In the genomic region with DNA sequence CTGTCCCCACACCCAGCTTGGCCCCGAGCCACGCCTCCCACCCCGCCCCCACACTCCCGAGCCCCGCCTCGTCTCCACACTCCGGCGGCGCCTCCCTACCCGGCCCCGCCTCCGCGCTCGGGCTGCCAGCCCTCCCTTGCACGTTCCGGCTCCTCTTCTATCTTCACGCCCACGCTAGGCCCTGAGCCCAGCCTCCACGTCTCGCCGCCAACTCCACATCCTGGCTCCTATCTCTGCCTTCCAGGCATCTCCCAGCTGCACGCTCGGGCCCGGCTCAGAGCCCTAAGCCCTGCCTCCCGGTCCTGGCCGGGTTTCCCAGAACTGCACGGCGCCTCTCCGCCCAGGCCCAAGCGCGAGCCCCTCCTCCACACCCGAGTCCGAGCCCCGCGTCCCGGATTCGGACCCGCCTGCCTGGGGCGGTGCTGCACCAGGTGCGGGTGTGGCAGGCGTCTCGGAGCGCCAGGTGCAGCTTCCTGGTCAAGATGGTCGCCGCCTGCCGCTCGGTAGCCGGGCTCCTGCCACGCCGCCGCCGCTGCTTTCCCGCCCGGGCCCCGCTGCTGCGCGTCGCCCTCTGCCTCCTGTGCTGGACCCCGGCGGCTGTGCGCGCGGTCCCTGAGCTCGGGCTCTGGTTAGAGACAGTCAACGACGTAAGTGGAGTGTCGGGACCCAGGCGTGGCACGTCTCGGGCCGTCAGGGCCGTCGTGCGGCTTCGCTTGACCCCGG, we compare ENCODE assay signal across 8 cellular contexts. TPM values are rescaled to one million over a fixed set of nuclear protein-coding genes. Genes with fewer than 3 reads are reported as not detected.
DNase-seq lines count a peak whose midpoint lies in the region; ATAC-seq and TF ChIP-seq lines count a peak whose summit lies in the region.

A gene with protein sequence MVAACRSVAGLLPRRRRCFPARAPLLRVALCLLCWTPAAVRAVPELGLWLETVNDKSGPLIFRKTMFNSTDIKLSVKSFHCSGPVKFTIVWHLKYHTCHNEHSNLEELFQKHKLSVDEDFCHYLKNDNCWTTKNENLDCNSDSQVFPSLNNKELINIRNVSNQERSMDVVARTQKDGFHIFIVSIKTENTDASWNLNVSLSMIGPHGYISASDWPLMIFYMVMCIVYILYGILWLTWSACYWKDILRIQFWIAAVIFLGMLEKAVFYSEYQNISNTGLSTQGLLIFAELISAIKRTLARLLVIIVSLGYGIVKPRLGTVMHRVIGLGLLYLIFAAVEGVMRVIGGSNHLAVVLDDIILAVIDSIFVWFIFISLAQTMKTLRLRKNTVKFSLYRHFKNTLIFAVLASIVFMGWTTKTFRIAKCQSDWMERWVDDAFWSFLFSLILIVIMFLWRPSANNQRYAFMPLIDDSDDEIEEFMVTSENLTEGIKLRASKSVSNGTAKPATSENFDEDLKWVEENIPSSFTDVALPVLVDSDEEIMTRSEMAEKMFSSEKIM (plus strand): TSS at position 160 of the 723 bp plus-strand sequence. CDS start 323 bp downstream, at position 483.

- H3K79me2 ChIP-seq in GM23338 (replicated peaks; ENCODE audit: insufficient read depth), result peaks cover 4% of the 10 kb centered on the region; the same call in 1 of the 2 replicates

- H3K36me3 ChIP-seq in GM23338 (ENCODE audit: insufficient read depth), result no peaks in the 10 kb centered on the region
- peaks cover 0 to 10% (median 6%) of the 10 kb centered on the region in 4 donors for H3K36me3 ChIP-seq in stomach

- peaks cover 22% of the 10 kb centered on the region for H3K4me1 Mint-ChIP-seq in GM23338
- peaks cover 26% of the 10 kb centered on the region for H3K4me1 Mint-ChIP-seq in activated T-helper 17 cell treated with anti-CD3 and anti-CD28 coated beads, Interleukin-2, amount 50 U/mL, for 72 hours
- H3K4me1 Mint-ChIP-seq in nephron, result peaks cover 26% of the 10 kb centered on the region

- H3K4me1 ChIP-seq in GM23338 (ENCODE audit: insufficient read depth) (peaks cover 15% of the 10 kb centered on the region), stomach (peaks cover 19 to 51% (median 28%) of the 10 kb centered on the region in 4 donors)

- peak within 1 kb of the TSS; percentile 87; the same call in 1 of the 2 replicates for H3K27ac ChIP-seq in GM23338 (ENCODE audit: low read depth)
- H3K27ac ChIP-seq in stomach, result peak within 1 kb of the TSS; percentile 97 to 100 (median 99)

- no peaks in the 10 kb centered on the region; the same call in none of the 2 replicates for H4K20me1 ChIP-seq in GM23338 (replicated peaks; ENCODE audit: insufficient read depth)

- H3K36me3 Mint-ChIP-seq in GM23338 (ENCODE audit: low read depth), result no peaks in the 10 kb centered on the region
- peaks cover 32% of the 10 kb centered on the region for H3K36me3 Mint-ChIP-seq in activated T-helper 17 cell treated with anti-CD3 and anti-CD28 coated beads, Interleukin-2, amount 50 U/mL, for 72 hours (ENCODE audit: low read depth)
- peaks cover 20% of the 10 kb centered on the region for H3K36me3 Mint-ChIP-seq in nephron (ENCODE audit: low read depth)

- H3K4me3 Mint-ChIP-seq in GM23338 (peak within 1 kb of the TSS; percentile 88), nephron (peak within 1 kb of the TSS; percentile 92 to 95 (median 93))
- H3K4me3 Mint-ChIP-seq in activated T-helper 17 cell treated with anti-CD3 and anti-CD28 coated beads, Interleukin-2, amount 50 U/mL, for 72 hours, result peak within 1 kb of the TSS; percentile 93

- H3F3A ChIP-seq in GM23338 (replicated peaks; ENCODE audit: low read depth), result peaks cover 3% of the 10 kb centered on the region

- peak within 1 kb of the TSS; percentile 98 for H3K4me2 ChIP-seq in GM23338

- 0 to 1% (median 0%) methylated on average over 30 to 76 of the region's 76 CpGs for WGBS in stomach, 5 donors

- H3K27ac Mint-ChIP-seq in GM23338 (peak within 1 kb of the TSS; percentile 91), nephron (peak within 1 kb of the TSS; percentile 93 to 97 (median 94))
- peak within 1 kb of the TSS; percentile 93 for H3K27ac Mint-ChIP-seq in activated T-helper 17 cell treated with anti-CD3 and anti-CD28 coated beads, Interleukin-2, amount 50 U/mL, for 72 hours

- intact Hi-C loops in stomach (cut with DNase I; ENCODE audit: low total_unique reads), result no loop called here

- no peak for TF ChIP-seq EP300 in stomach (IDR thresholded peaks at IDR 0.05)

- no peaks in the 10 kb centered on the region for H3K9me3 ChIP-seq in stomach

- H3K9me3 Mint-ChIP-seq in GM23338, result peaks cover under 1% of the 10 kb centered on the region; the same call in 1 of the 3 replicates
- H3K9me3 Mint-ChIP-seq in activated T-helper 17 cell treated with anti-CD3 and anti-CD28 coated beads, Interleukin-2, amount 50 U/mL, for 72 hours, result no peaks in the 10 kb centered on the region
- H3K9me3 Mint-ChIP-seq in nephron, result no peaks in the 10 kb centered on the region

- H3K27me3 Mint-ChIP-seq in GM23338 (ENCODE audit: insufficient read depth, low read depth, poor library complexity) (peaks cover 13% of the 10 kb centered on the region), nephron (ENCODE audit: low read depth) (peaks cover 4% of the 10 kb centered on the region)
- no peaks in the 10 kb centered on the region for H3K27me3 Mint-ChIP-seq in activated T-helper 17 cell treated with anti-CD3 and anti-CD28 coated beads, Interleukin-2, amount 50 U/mL, for 72 hours

- peak within 1 kb of the TSS; percentile 96 for H3K4me3 ChIP-seq in GM23338
- peak within 1 kb of the TSS; percentile 74 to 91 (median 82) for H3K4me3 ChIP-seq in stomach

- no peaks in the 10 kb centered on the region for H3K9me2 ChIP-seq in GM23338 (ENCODE audit: insufficient read depth)

- H3K27me3 ChIP-seq in GM23338 (ENCODE audit: insufficient read depth) (no peaks in the 10 kb centered on the region), stomach (no peaks in the 10 kb centered on the region)

- peak; percentile 62 for ATAC-seq in GM23338
- ATAC-seq in activated T-helper 17 cell treated with anti-CD3 and anti-CD28 coated beads, Interleukin-2, amount 50 U/mL, for 72 hours (replicated peaks), result peak; percentile 36

- peak in 1 of 4 donors; percentile 11 for TF ChIP-seq POLR2A in stomach (IDR thresholded peaks at IDR 0.05)

- peak; percentile 98 for DNase-seq in EH (ENCODE audit: low read depth)
- DNase-seq in GM23338 (ENCODE audit: low spot score), result peak; percentile 97
- DNase-seq in LHCN-M2 (ENCODE audit: low read depth), result peak; percentile 95
- peak; percentile 98 for DNase-seq in RPMI7951 (ENCODE audit: low read depth)
- DNase-seq in fibroblast of peridontal ligament (ENCODE audit: extremely low read depth), result peak; percentile 96
- DNase-seq in stomach, result peak; percentile 98

- H2AFZ ChIP-seq in GM23338, result peak within 1 kb of the TSS; percentile 99

- TF ChIP-seq CTCF in GM23338 (conservative IDR thresholded peaks at IDR 0.05; ENCODE audit: low read depth in 2 of 2), result no peak
- TF ChIP-seq CTCF in nephron (IDR thresholded peaks at IDR 0.05; ENCODE audit: unreplicated experiment in 3 of 3), result no peak
- TF ChIP-seq CTCF in stomach (IDR thresholded peaks at IDR 0.05), result no peak

TF ChIP-seq in GM23338, 12 proteins besides CTCF, POLR2A, EP300 and RAD21:
- TF ChIP-seq POLR2AphosphoS5 (IDR thresholded peaks at IDR 0.05; ENCODE audit: low read depth) (peak; percentile 76), EZH2 (IDR thresholded peaks at IDR 0.05; ENCODE audit: low read depth, unreplicated experiment) (no peak)

RNA-seq across cellular contexts. Expression of the gene that starts here (rescaled TPM):
- total RNA-seq in GM23338 (2014; rRNA removed; shearing (Covaris generic)), result 15.4 and 25.0 TPM in 2 replicates
- polyA plus RNA-seq in GM23338 (2016; fragmentation: Nextera tagmentation; extraction: Ambion mirVana) (5.1 and 7.0 TPM in 2 replicates), stomach (10 to 100 TPM in 2 of 3 donors, 1 to 10 TPM in 1; 3.7 to 13.6 (median 12.9) TPM)
- total RNA-seq in LHCN-M2 (2014; rRNA removed) (27.4 and 31.6 TPM in 2 replicates), stomach (10 to 100 TPM in 4 of 5 donors, 1 to 10 TPM in 1; 8.8 to 62.2 (median 26.3) TPM)
- 10.2 TPM for polyA plus RNA-seq in LHCN-M2 (2012)
- 44.3 and 53.6 TPM in 2 replicates for total RNA-seq in RPMI7951 (2014; rRNA removed; shearing (Covaris generic))
- 10 to 100 TPM; 19.9 to 27.7 TPM for total RNA-seq in activated T-helper 17 cell treated with anti-CD3 and anti-CD28 coated beads, Interleukin-2, amount 50 U/mL, for 72 hours

Comparison
In these comparisons a context has a peak if more than half of its experiments do, and no peak if none do; other contexts are left out.
1. Peak in every context shown above with its lines: DNase-seq, ATAC-seq, H3K4me3 ChIP-seq and H3K27ac ChIP-seq.